ENCODE assay signal across 1 cellular context in the genomic region with DNA sequence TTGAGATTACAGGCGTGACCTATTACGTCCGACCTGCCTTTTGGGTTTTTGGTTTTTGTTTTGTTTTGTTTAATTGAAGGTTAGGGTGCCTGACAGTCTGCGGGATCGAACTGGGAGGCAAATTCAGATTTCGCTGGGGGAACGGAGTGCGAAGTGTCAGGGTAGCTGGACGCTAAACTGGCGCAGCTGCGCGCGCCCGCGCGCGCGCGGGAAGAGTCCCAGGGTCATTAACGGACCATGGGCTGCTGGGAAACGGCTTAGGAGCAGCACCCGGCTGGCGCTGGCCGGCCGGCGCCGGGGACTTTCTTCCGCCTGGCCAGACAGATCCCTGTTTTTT.
A peak's percentile ranks its signal among the peaks of the same experiment; 100 is the strongest.
TF ChIP-seq lines count a peak whose summit lies in the region.

No MANE protein-coding gene starts in this region.

TF ChIP-seq in HEK293, 187 proteins besides CTCF, POLR2A, EP300 and RAD21 (continued from another document and continues in another):
- TF ChIP-seq, protein P1, sequence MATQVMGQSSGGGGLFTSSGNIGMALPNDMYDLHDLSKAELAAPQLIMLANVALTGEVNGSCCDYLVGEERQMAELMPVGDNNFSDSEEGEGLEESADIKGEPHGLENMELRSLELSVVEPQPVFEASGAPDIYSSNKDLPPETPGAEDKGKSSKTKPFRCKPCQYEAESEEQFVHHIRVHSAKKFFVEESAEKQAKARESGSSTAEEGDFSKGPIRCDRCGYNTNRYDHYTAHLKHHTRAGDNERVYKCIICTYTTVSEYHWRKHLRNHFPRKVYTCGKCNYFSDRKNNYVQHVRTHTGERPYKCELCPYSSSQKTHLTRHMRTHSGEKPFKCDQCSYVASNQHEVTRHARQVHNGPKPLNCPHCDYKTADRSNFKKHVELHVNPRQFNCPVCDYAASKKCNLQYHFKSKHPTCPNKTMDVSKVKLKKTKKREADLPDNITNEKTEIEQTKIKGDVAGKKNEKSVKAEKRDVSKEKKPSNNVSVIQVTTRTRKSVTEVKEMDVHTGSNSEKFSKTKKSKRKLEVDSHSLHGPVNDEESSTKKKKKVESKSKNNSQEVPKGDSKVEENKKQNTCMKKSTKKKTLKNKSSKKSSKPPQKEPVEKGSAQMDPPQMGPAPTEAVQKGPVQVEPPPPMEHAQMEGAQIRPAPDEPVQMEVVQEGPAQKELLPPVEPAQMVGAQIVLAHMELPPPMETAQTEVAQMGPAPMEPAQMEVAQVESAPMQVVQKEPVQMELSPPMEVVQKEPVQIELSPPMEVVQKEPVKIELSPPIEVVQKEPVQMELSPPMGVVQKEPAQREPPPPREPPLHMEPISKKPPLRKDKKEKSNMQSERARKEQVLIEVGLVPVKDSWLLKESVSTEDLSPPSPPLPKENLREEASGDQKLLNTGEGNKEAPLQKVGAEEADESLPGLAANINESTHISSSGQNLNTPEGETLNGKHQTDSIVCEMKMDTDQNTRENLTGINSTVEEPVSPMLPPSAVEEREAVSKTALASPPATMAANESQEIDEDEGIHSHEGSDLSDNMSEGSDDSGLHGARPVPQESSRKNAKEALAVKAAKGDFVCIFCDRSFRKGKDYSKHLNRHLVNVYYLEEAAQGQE (tag by site-specific recombination; IDR thresholded peaks at IDR 0.05): peak; percentile 43; the same call in 1 of the 2 replicates
- TF ChIP-seq, protein P2, sequence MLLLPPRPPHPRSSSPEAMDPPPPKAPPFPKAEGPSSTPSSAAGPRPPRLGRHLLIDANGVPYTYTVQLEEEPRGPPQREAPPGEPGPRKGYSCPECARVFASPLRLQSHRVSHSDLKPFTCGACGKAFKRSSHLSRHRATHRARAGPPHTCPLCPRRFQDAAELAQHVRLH (tag by site-specific recombination; IDR thresholded peaks at IDR 0.05): peak; percentile 93
- TF ChIP-seq ZNF510 (tag by site-specific recombination; IDR thresholded peaks at IDR 0.05; ENCODE audit: insufficient replicate concordance): no peak
- no peak for TF ChIP-seq ZNF341 (tag by site-specific recombination; IDR thresholded peaks at IDR 0.05; ENCODE audit: low read depth)
- TF ChIP-seq ZNF394 (tag by site-specific recombination; IDR thresholded peaks at IDR 0.05; ENCODE audit: borderline replicate concordance): peak; percentile 70; the same call in 1 of the 2 replicates
- TF ChIP-seq ZFP41 (tag by site-specific recombination; IDR thresholded peaks at IDR 0.05; ENCODE audit: borderline replicate concordance): no peak
- TF ChIP-seq, protein P3, sequence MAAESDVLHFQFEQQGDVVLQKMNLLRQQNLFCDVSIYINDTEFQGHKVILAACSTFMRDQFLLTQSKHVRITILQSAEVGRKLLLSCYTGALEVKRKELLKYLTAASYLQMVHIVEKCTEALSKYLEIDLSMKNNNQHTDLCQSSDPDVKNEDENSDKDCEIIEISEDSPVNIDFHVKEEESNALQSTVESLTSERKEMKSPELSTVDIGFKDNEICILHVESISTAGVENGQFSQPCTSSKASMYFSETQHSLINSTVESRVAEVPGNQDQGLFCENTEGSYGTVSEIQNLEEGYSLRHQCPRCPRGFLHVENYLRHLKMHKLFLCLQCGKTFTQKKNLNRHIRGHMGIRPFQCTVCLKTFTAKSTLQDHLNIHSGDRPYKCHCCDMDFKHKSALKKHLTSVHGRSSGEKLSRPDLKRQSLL (tag by site-specific recombination; IDR thresholded peaks at IDR 0.05): no peak
- TF ChIP-seq ZNF121 (tag by site-specific recombination; IDR thresholded peaks at IDR 0.05): peak; percentile 93
- TF ChIP-seq GLI4 (tag by site-specific recombination; IDR thresholded peaks at IDR 0.05): no peak
- TF ChIP-seq, protein P4, sequence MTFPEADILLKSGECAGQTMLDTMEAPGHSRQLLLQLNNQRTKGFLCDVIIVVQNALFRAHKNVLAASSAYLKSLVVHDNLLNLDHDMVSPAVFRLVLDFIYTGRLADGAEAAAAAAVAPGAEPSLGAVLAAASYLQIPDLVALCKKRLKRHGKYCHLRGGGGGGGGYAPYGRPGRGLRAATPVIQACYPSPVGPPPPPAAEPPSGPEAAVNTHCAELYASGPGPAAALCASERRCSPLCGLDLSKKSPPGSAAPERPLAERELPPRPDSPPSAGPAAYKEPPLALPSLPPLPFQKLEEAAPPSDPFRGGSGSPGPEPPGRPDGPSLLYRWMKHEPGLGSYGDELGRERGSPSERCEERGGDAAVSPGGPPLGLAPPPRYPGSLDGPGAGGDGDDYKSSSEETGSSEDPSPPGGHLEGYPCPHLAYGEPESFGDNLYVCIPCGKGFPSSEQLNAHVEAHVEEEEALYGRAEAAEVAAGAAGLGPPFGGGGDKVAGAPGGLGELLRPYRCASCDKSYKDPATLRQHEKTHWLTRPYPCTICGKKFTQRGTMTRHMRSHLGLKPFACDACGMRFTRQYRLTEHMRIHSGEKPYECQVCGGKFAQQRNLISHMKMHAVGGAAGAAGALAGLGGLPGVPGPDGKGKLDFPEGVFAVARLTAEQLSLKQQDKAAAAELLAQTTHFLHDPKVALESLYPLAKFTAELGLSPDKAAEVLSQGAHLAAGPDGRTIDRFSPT (tag by site-specific recombination; IDR thresholded peaks at IDR 0.05): peak; percentile 57; the same call in 1 of the 2 replicates
- TF ChIP-seq ZNF561 (tag by site-specific recombination; IDR thresholded peaks at IDR 0.05; ENCODE audit: borderline replicate concordance): peak; percentile 81; the same call in 1 of the 2 replicates
- TF ChIP-seq, protein P5, sequence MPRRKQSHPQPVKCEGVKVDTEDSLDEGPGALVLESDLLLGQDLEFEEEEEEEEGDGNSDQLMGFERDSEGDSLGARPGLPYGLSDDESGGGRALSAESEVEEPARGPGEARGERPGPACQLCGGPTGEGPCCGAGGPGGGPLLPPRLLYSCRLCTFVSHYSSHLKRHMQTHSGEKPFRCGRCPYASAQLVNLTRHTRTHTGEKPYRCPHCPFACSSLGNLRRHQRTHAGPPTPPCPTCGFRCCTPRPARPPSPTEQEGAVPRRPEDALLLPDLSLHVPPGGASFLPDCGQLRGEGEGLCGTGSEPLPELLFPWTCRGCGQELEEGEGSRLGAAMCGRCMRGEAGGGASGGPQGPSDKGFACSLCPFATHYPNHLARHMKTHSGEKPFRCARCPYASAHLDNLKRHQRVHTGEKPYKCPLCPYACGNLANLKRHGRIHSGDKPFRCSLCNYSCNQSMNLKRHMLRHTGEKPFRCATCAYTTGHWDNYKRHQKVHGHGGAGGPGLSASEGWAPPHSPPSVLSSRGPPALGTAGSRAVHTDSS (tag by site-specific recombination; IDR thresholded peaks at IDR 0.05): no peak
- peak; percentile 41; the same call in 1 of the 2 replicates for TF ChIP-seq ZNF501 (tag by site-specific recombination; IDR thresholded peaks at IDR 0.05)
- no peak for TF ChIP-seq ZNF785 (tag by site-specific recombination; IDR thresholded peaks at IDR 0.05)
- TF ChIP-seq, protein P6, sequence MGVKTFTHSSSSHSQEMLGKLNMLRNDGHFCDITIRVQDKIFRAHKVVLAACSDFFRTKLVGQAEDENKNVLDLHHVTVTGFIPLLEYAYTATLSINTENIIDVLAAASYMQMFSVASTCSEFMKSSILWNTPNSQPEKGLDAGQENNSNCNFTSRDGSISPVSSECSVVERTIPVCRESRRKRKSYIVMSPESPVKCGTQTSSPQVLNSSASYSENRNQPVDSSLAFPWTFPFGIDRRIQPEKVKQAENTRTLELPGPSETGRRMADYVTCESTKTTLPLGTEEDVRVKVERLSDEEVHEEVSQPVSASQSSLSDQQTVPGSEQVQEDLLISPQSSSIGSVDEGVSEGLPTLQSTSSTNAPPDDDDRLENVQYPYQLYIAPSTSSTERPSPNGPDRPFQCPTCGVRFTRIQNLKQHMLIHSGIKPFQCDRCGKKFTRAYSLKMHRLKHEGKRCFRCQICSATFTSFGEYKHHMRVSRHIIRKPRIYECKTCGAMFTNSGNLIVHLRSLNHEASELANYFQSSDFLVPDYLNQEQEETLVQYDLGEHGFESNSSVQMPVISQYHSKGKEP (tag by site-specific recombination; IDR thresholded peaks at IDR 0.05): no peak
- no peak for TF ChIP-seq ZFP3 (tag by site-specific recombination; IDR thresholded peaks at IDR 0.05; ENCODE audit: low read depth)
- TF ChIP-seq ZNF24 (tag by site-specific recombination; IDR thresholded peaks at IDR 0.05): peak; percentile 94
- TF ChIP-seq, protein P7, sequence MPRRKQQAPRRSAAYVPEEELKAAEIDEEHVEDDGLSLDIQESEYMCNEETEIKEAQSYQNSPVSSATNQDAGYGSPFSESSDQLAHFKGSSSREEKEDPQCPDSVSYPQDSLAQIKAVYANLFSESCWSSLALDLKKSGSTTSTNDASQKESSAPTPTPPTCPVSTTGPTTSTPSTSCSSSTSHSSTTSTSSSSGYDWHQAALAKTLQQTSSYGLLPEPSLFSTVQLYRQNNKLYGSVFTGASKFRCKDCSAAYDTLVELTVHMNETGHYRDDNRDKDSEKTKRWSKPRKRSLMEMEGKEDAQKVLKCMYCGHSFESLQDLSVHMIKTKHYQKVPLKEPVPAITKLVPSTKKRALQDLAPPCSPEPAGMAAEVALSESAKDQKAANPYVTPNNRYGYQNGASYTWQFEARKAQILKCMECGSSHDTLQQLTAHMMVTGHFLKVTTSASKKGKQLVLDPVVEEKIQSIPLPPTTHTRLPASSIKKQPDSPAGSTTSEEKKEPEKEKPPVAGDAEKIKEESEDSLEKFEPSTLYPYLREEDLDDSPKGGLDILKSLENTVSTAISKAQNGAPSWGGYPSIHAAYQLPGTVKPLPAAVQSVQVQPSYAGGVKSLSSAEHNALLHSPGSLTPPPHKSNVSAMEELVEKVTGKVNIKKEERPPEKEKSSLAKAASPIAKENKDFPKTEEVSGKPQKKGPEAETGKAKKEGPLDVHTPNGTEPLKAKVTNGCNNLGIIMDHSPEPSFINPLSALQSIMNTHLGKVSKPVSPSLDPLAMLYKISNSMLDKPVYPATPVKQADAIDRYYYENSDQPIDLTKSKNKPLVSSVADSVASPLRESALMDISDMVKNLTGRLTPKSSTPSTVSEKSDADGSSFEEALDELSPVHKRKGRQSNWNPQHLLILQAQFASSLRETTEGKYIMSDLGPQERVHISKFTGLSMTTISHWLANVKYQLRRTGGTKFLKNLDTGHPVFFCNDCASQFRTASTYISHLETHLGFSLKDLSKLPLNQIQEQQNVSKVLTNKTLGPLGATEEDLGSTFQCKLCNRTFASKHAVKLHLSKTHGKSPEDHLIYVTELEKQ (tag by site-specific recombination; IDR thresholded peaks at IDR 0.05; ENCODE audit: borderline replicate concordance): 0 out of 2 replicates have a peak, but pooled peaks have one; percentile 45
- no peak for TF ChIP-seq ZNF335 (tag by site-specific recombination; conservative IDR thresholded peaks at IDR 0.05)
- no peak for TF ChIP-seq ZSCAN23 (tag by site-specific recombination; IDR thresholded peaks at IDR 0.05)
- TF ChIP-seq GLI2 (tag by site-specific recombination; IDR thresholded peaks at IDR 0.05; ENCODE audit: borderline replicate concordance, low read depth): no peak
- TF ChIP-seq MZF1 (tag by site-specific recombination; IDR thresholded peaks at IDR 0.05; ENCODE audit: borderline replicate concordance): peak; percentile 72; the same call in 1 of the 2 replicates
- no peak for TF ChIP-seq ZNF157 (tag by site-specific recombination; IDR thresholded peaks at IDR 0.05)
- no peak for TF ChIP-seq KLF7 (tag by site-specific recombination; IDR thresholded peaks at IDR 0.05; ENCODE audit: borderline replicate concordance)
- peak; percentile 84; the same call in 1 of the 2 replicates for TF ChIP-seq ZBTB17 (tag by site-specific recombination; IDR thresholded peaks at IDR 0.05)
- TF ChIP-seq ZNF10 (tag by site-specific recombination; IDR thresholded peaks at IDR 0.05): no peak
- TF ChIP-seq REPIN1 (tag by site-specific recombination; IDR thresholded peaks at IDR 0.05; ENCODE audit: low read depth): no peak
- TF ChIP-seq KLF9 (tag by site-specific recombination; IDR thresholded peaks at IDR 0.05; ENCODE audit: low read depth): 0 out of 2 replicates have a peak, but pooled peaks have one; percentile 15
- TF ChIP-seq ZEB2 (tag by site-specific recombination; IDR thresholded peaks at IDR 0.05): peak; percentile 91
- 0 out of 2 replicates have a peak, but pooled peaks have one; percentile 11 for TF ChIP-seq ZNF146 (tag by site-specific recombination; IDR thresholded peaks at IDR 0.05)
- TF ChIP-seq, protein P8, sequence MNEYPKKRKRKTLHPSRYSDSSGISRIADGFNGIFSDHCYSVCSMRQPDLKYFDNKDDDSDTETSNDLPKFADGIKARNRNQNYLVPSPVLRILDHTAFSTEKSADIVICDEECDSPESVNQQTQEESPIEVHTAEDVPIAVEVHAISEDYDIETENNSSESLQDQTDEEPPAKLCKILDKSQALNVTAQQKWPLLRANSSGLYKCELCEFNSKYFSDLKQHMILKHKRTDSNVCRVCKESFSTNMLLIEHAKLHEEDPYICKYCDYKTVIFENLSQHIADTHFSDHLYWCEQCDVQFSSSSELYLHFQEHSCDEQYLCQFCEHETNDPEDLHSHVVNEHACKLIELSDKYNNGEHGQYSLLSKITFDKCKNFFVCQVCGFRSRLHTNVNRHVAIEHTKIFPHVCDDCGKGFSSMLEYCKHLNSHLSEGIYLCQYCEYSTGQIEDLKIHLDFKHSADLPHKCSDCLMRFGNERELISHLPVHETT (tag by site-specific recombination; IDR thresholded peaks at IDR 0.05): peak; percentile 81
- 0 out of 2 replicates have a peak, but pooled peaks have one; percentile 66 for TF ChIP-seq ZNF324 (tag by site-specific recombination; IDR thresholded peaks at IDR 0.05)
- TF ChIP-seq PRDM1 (tag by site-specific recombination; IDR thresholded peaks at IDR 0.05): no peak
- TF ChIP-seq ZNF248 (tag by site-specific recombination; IDR thresholded peaks at IDR 0.05): no peak
- peak; percentile 63 for TF ChIP-seq ZXDB (tag by site-specific recombination; IDR thresholded peaks at IDR 0.05)
- TF ChIP-seq ZNF132 (tag by site-specific recombination; IDR thresholded peaks at IDR 0.05; ENCODE audit: borderline replicate concordance): no peak
- TF ChIP-seq ZNF626 (tag by site-specific recombination; IDR thresholded peaks at IDR 0.05): no peak
- TF ChIP-seq IKZF3 (tag by site-specific recombination; IDR thresholded peaks at IDR 0.05): peak; percentile 98
- no peak for TF ChIP-seq ZNF202 (tag by site-specific recombination; IDR thresholded peaks at IDR 0.05; ENCODE audit: borderline replicate concordance)
- TF ChIP-seq ZBTB7A (tag by site-specific recombination; IDR thresholded peaks at IDR 0.05; ENCODE audit: low read depth): 0 out of 2 replicates have a peak, but pooled peaks have one; percentile 12
- TF ChIP-seq SALL2 (tag by site-specific recombination; IDR thresholded peaks at IDR 0.05; ENCODE audit: borderline replicate concordance): no peak
